In genomic region chr11:108235633-108236032, GRCh38 we compare ENCODE assay signal across 16 cellular contexts. TPM values are rescaled to one million over a fixed set of nuclear protein-coding genes. Genes with fewer than 3 reads are reported as not detected.
DNase-seq lines count a peak whose midpoint lies in the region; ATAC-seq lines count a peak whose summit lies in the region.
"Had no signal": no experiment of that assay in that cellular context is flagged by ENCODE, and none has a peak within 500 bp of the region (broad histone marks: within the 10 kb centered on the region; RNA-seq: fewer than 3 reads in every experiment).

No MANE protein-coding gene starts in this region.

- peaks cover 48% of the 10 kb centered on the region for H3K36me3 ChIP-seq in KOPT-K1 (ENCODE audit: insufficient read depth, low read length)
- H3K36me3 ChIP-seq: neural progenitor cell had no signal

- ATAC-seq in activated CD4-positive, alpha-beta T cell treated with anti-CD3 and anti-CD28 coated beads for 36 hours = no peak
- no peak for ATAC-seq in naive thymus-derived CD8-positive, alpha-beta T cell

- peaks cover 78% of the 10 kb centered on the region for H3K4me1 Mint-ChIP-seq in activated CD4-positive, alpha-beta T cell treated with anti-CD3 and anti-CD28 coated beads for 36 hours
- peaks cover 49% of the 10 kb centered on the region for H3K4me1 Mint-ChIP-seq in activated T-helper 2 cell treated with anti-CD3 and anti-CD28 coated beads, Interferon-gamma antibody, Interleukin-2, Interleukin-4, amounts not matched to agents 10 μg/mL and 5 μg/mL and 100 μg/mL, durations not matched to agents 14 hours and 24 hours and 36 hours (ENCODE audit: low read depth)
- H3K4me1 Mint-ChIP-seq in naive thymus-derived CD8-positive, alpha-beta T cell = peaks cover 26 to 90% (median 78%) of the 10 kb centered on the region in 4 donors
- H3K4me1 Mint-ChIP-seq: neural progenitor cell had no signal

- H3K27ac Mint-ChIP-seq in activated CD4-positive, alpha-beta T cell treated with anti-CD3 and anti-CD28 coated beads for 36 hours = peak overlapping the region; percentile 83
- H3K27ac Mint-ChIP-seq in activated T-helper 2 cell treated with anti-CD3 and anti-CD28 coated beads, Interferon-gamma antibody, Interleukin-2, Interleukin-4, amounts not matched to agents 10 μg/mL and 5 μg/mL and 100 μg/mL, durations not matched to agents 14 hours and 24 hours and 36 hours = peak overlapping the region; percentile 83
- peak overlapping the region in 9 of 10 donors; percentile 90 to 98 (median 96) for H3K27ac Mint-ChIP-seq in naive thymus-derived CD8-positive, alpha-beta T cell
- H3K27ac Mint-ChIP-seq: neural progenitor cell had no signal

- intact Hi-C loops in activated CD4-positive, alpha-beta T cell treated with anti-CD3 and anti-CD28 coated beads for 36 hours (cut with DNase I, micrococcal nuclease) = loop anchor here (1.0 kb wide), 1 partner anchor 10 kb away; no protein-coding TSS in a partner anchor
- intact Hi-C loops in activated T-helper 2 cell treated with anti-CD3 and anti-CD28 coated beads, Interferon-gamma antibody, Interleukin-2, Interleukin-4, amounts not matched to agents 10 μg/mL and 5 μg/mL and 100 μg/mL, durations not matched to agents 14 hours and 24 hours and 36 hours (cut with micrococcal nuclease) = loop anchor here (1.0 to 2.0 kb wide), 3 partner anchors 10 to 115 kb away; partner anchors contain the start of gene ACAT1

- POLR2A ChIA-PET in activated CD4-positive, alpha-beta T cell treated with anti-CD3 and anti-CD28 coated beads for 36 hours (lab: Charles Lee) = interaction anchor here (1.1 to 1.7 kb wide), 3 partner anchors 10 to 15 kb away, joined by 8 to 15 read pairs (median 8); no protein-coding TSS in a partner anchor
- POLR2A ChIA-PET in naive thymus-derived CD8-positive, alpha-beta T cell (lab: Charles Lee) = interaction anchor here (1.5 to 14.0 kb wide), 5 partner anchors 9 to 41 kb away, joined by 3 to 705 read pairs (median 31); partner anchors contain the start of genes ATM and NPAT

- H3K9me3 Mint-ChIP-seq in activated CD4-positive, alpha-beta T cell treated with anti-CD3 and anti-CD28 coated beads for 36 hours (ENCODE audit: low read depth) = peaks cover 2% of the 10 kb centered on the region
- H3K9me3 Mint-ChIP-seq in activated T-helper 2 cell treated with anti-CD3 and anti-CD28 coated beads, Interferon-gamma antibody, Interleukin-2, Interleukin-4, amounts not matched to agents 10 μg/mL and 5 μg/mL and 100 μg/mL, durations not matched to agents 14 hours and 24 hours and 36 hours = peaks cover 4% of the 10 kb centered on the region
- H3K9me3 Mint-ChIP-seq in naive thymus-derived CD8-positive, alpha-beta T cell = peaks cover 0 to 1% (median 0%) of the 10 kb centered on the region in 9 donors
- H3K9me3 Mint-ChIP-seq: neural progenitor cell had no signal

- peaks cover 4% of the 10 kb centered on the region for H3K9me3 ChIP-seq in KOPT-K1 (ENCODE audit: insufficient read depth, low read length, poor library complexity, severe bottlenecking)
- H3K9me3 ChIP-seq: uterus had no signal

- peak overlapping the region; percentile 57 for H3K4me3 Mint-ChIP-seq in activated CD4-positive, alpha-beta T cell treated with anti-CD3 and anti-CD28 coated beads for 36 hours
- H3K4me3 Mint-ChIP-seq in activated T-helper 2 cell treated with anti-CD3 and anti-CD28 coated beads, Interferon-gamma antibody, Interleukin-2, Interleukin-4, amounts not matched to agents 10 μg/mL and 5 μg/mL and 100 μg/mL, durations not matched to agents 14 hours and 24 hours and 36 hours (ENCODE audit: low read depth) = no peak overlapping the region
- peak overlapping the region; percentile 23 to 87 (median 73) for H3K4me3 Mint-ChIP-seq in naive thymus-derived CD8-positive, alpha-beta T cell
- H3K4me3 Mint-ChIP-seq: neural progenitor cell had no signal

- CTCF ChIA-PET in activated CD4-positive, alpha-beta T cell treated with anti-CD3 and anti-CD28 coated beads for 36 hours (lab: Charles Lee) = interaction anchor here (0.8 to 7.5 kb wide), 4 partner anchors 9 to 713 kb away, joined by 3 to 91 read pairs (median 4); partner anchors contain the start of genes ATM and NPAT

- peak overlapping the region; percentile 90 for H3K27ac ChIP-seq in KOPT-K1 (ENCODE audit: low read depth, low read length, poor library complexity, severe bottlenecking)
- H3K27ac ChIP-seq: brain microvascular endothelial cell, neural progenitor cell, uterus had no signal

- no peak for DNase-seq in activated CD4-positive, alpha-beta T cell treated with anti-CD3 and anti-CD28 coated beads for 36 hours
- DNase-seq in activated CD4-positive, alpha-beta T cell treated with anti-CD3 and anti-CD28 coated beads, Interleukin-2, amount 50 U/mL, for 48 hours = no peak
- no peak for DNase-seq in activated T-helper 2 cell treated with anti-CD3 and anti-CD28 coated beads, Interferon-gamma antibody, Interleukin-2, Interleukin-4, amounts not matched to agents 10 μg/mL and 5 μg/mL and 100 μg/mL, durations not matched to agents 14 hours and 24 hours and 36 hours (ENCODE audit: low spot score)
- no peak for DNase-seq in naive thymus-derived CD8-positive, alpha-beta T cell
- DNase-seq in NCI-H128 (lab: John Stamatoyannopoulos, UW; ENCODE audit: unreplicated experiment) = no peak
- no peak for DNase-seq in GOT3 (lab: John Stamatoyannopoulos, UW)
- DNase-seq in activated effector memory CD4-positive, alpha-beta T cell treated with Interleukin-2 at 50 U/mL for 16 hours = no peak
- DNase-seq: activated CD4-positive, alpha-beta T cell treated with anti-CD3 and anti-CD28 coated beads for 1 hour; activated gamma-delta T cell; brain microvascular endothelial cell; mammary epithelial cell; NCI-H2107; NCI-H526 treated with DMSO at 0.1 percent for 48 hours; uterus had no signal

- peaks cover 47% of the 10 kb centered on the region for H3K36me3 Mint-ChIP-seq in activated CD4-positive, alpha-beta T cell treated with anti-CD3 and anti-CD28 coated beads for 36 hours (ENCODE audit: low read depth)
- peaks cover 72% of the 10 kb centered on the region for H3K36me3 Mint-ChIP-seq in activated T-helper 2 cell treated with anti-CD3 and anti-CD28 coated beads, Interferon-gamma antibody, Interleukin-2, Interleukin-4, amounts not matched to agents 10 μg/mL and 5 μg/mL and 100 μg/mL, durations not matched to agents 14 hours and 24 hours and 36 hours (ENCODE audit: low read depth)
- peaks cover 11 to 75% (median 46%) of the 10 kb centered on the region in 3 donors for H3K36me3 Mint-ChIP-seq in naive thymus-derived CD8-positive, alpha-beta T cell

- H3K27me3 Mint-ChIP-seq in activated CD4-positive, alpha-beta T cell treated with anti-CD3 and anti-CD28 coated beads for 36 hours = no peaks in the 10 kb centered on the region
- H3K27me3 Mint-ChIP-seq in activated T-helper 2 cell treated with anti-CD3 and anti-CD28 coated beads, Interferon-gamma antibody, Interleukin-2, Interleukin-4, amounts not matched to agents 10 μg/mL and 5 μg/mL and 100 μg/mL, durations not matched to agents 14 hours and 24 hours and 36 hours (ENCODE audit: low read depth) = no peaks in the 10 kb centered on the region
- no peaks in the 10 kb centered on the region for H3K27me3 Mint-ChIP-seq in naive thymus-derived CD8-positive, alpha-beta T cell

RNA-seq across cellular contexts. Expression of gene ATM, which starts 12.8 kb away (rescaled TPM):
- total RNA-seq in activated CD4-positive, alpha-beta T cell treated with anti-CD3 and anti-CD28 coated beads for 36 hours = 10 to 100 TPM; 32.8 to 36.1 TPM
- total RNA-seq in activated T-helper 2 cell treated with anti-CD3 and anti-CD28 coated beads, Interferon-gamma antibody, Interleukin-2, Interleukin-4, amounts not matched to agents 10 μg/mL and 5 μg/mL and 100 μg/mL, durations not matched to agents 14 hours and 24 hours and 36 hours = 34.1 and 34.7 TPM in 2 replicates
- total RNA-seq in naive thymus-derived CD8-positive, alpha-beta T cell = 100 to 1,000 TPM; 792 to 837 TPM
- 100 to 1,000 TPM; 105 to 164 (median 121) TPM for polyA plus RNA-seq in naive thymus-derived CD8-positive, alpha-beta T cell

RNA-seq across cellular contexts. Expression of gene NPAT, which starts 13.2 kb away (rescaled TPM):
- total RNA-seq in activated CD4-positive, alpha-beta T cell treated with anti-CD3 and anti-CD28 coated beads for 36 hours = 10 to 100 TPM; 28.4 to 45.2 TPM
- 25.6 and 28.5 TPM in 2 replicates for total RNA-seq in activated T-helper 2 cell treated with anti-CD3 and anti-CD28 coated beads, Interferon-gamma antibody, Interleukin-2, Interleukin-4, amounts not matched to agents 10 μg/mL and 5 μg/mL and 100 μg/mL, durations not matched to agents 14 hours and 24 hours and 36 hours
- total RNA-seq in naive thymus-derived CD8-positive, alpha-beta T cell = 10 to 100 TPM; 73.9 to 75.8 TPM
- 10 to 100 TPM; 34.9 to 52.8 (median 47.0) TPM for polyA plus RNA-seq in naive thymus-derived CD8-positive, alpha-beta T cell

Comparison
In these comparisons a context has a peak if more than half of its experiments do, and no peak if none do; other contexts are left out.
1. RNA of gene ATM, which starts 12.8 kb away (total RNA-seq): 792 to 837 TPM in naive thymus-derived CD8-positive, alpha-beta T cell; 32.8 to 36.1 TPM in activated CD4-positive, alpha-beta T cell treated with anti-CD3 and anti-CD28 coated beads for 36 hours and 34.1 to 34.7 TPM in activated T-helper 2 cell treated with anti-CD3 and anti-CD28 coated beads, Interferon-gamma antibody, Interleukin-2, Interleukin-4, amounts not matched to agents 10 μg/mL and 5 μg/mL and 100 μg/mL, durations not matched to agents 14 hours and 24 hours and 36 hours; every median in the first group is over 10 times any median in the second.
2. Peak in every context shown above with its lines, with median percentiles within 50 percentile points of each other: H3K27ac Mint-ChIP-seq.